In the genomic region with DNA sequence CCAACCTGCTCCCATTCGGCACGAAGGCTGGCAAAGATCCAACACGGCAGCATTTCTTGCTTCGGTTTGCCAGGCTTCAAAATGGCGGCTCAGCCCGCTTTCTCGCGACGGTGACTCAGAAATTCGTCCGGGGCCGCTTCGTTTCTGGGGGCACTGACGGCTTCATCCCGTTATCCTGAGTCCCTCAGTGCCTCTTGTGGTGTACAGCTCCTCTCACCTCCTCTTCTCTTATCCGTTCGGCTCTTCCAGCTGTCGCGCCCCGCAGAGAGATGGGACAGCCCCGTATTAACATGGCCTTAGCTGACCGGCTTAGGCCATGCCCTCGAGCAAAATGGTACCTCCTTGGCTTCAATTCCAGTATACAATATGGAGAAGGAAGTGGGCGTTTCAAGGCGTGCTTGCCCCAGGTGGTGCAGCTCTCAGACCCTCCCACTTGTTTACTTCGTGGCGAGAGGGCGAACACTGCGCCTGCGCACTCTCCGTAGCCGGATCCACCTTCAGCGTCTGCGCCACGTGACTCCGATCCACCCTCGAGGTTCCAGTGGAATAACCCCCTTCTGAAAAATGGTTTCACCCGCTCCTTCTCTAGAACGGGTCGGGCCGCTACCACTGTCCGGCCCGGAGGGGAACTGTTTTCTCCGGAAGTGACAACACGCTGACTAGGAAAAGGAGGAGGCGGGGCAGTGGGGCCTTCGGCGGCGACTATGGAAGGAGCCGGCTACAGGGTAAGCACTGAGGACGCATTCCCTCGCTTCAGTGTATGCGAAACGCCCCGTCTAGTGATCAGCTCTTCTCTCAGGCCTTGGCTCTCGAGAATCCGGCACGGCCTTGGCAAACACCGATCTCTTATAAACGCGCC, we compare ENCODE assay signal across 1 cellular context.
TF ChIP-seq lines count a peak whose summit lies in the region.

Gene AKT1S1 (minus strand): TSS at position 336 of the 859 bp plus-strand sequence. CDS start 4,060 bp downstream, outside the sequence.
Gene TBC1D17 (plus strand): TSS at position 683 of the 859 bp plus-strand sequence. CDS start 22 bp downstream, at position 705.

TF ChIP-seq in GM12878, 131 proteins besides CTCF, POLR2A, EP300 and RAD21 (continues in another document):
- TF ChIP-seq, protein P1, sequence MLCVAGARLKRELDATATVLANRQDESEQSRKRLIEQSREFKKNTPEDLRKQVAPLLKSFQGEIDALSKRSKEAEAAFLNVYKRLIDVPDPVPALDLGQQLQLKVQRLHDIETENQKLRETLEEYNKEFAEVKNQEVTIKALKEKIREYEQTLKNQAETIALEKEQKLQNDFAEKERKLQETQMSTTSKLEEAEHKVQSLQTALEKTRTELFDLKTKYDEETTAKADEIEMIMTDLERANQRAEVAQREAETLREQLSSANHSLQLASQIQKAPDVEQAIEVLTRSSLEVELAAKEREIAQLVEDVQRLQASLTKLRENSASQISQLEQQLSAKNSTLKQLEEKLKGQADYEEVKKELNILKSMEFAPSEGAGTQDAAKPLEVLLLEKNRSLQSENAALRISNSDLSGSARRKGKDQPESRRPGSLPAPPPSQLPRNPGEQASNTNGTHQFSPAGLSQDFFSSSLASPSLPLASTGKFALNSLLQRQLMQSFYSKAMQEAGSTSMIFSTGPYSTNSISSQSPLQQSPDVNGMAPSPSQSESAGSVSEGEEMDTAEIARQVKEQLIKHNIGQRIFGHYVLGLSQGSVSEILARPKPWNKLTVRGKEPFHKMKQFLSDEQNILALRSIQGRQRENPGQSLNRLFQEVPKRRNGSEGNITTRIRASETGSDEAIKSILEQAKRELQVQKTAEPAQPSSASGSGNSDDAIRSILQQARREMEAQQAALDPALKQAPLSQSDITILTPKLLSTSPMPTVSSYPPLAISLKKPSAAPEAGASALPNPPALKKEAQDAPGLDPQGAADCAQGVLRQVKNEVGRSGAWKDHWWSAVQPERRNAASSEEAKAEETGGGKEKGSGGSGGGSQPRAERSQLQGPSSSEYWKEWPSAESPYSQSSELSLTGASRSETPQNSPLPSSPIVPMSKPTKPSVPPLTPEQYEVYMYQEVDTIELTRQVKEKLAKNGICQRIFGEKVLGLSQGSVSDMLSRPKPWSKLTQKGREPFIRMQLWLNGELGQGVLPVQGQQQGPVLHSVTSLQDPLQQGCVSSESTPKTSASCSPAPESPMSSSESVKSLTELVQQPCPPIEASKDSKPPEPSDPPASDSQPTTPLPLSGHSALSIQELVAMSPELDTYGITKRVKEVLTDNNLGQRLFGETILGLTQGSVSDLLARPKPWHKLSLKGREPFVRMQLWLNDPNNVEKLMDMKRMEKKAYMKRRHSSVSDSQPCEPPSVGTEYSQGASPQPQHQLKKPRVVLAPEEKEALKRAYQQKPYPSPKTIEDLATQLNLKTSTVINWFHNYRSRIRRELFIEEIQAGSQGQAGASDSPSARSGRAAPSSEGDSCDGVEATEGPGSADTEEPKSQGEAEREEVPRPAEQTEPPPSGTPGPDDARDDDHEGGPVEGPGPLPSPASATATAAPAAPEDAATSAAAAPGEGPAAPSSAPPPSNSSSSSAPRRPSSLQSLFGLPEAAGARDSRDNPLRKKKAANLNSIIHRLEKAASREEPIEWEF (IDR thresholded peaks at IDR 0.05; ENCODE audit: insufficient replicate concordance, low read depth, low read length), result no peak
- TF ChIP-seq, protein P2, sequence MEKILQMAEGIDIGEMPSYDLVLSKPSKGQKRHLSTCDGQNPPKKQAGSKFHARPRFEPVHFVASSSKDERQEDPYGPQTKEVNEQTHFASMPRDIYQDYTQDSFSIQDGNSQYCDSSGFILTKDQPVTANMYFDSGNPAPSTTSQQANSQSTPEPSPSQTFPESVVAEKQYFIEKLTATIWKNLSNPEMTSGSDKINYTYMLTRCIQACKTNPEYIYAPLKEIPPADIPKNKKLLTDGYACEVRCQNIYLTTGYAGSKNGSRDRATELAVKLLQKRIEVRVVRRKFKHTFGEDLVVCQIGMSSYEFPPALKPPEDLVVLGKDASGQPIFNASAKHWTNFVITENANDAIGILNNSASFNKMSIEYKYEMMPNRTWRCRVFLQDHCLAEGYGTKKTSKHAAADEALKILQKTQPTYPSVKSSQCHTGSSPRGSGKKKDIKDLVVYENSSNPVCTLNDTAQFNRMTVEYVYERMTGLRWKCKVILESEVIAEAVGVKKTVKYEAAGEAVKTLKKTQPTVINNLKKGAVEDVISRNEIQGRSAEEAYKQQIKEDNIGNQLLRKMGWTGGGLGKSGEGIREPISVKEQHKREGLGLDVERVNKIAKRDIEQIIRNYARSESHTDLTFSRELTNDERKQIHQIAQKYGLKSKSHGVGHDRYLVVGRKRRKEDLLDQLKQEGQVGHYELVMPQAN (conservative IDR thresholded peaks at IDR 0.05), result peak; percentile 88
- 0 out of 4 replicates have a peak, but pooled peaks of 1 of the 2 experiments have one; percentile 11 for TF ChIP-seq IKZF2 (IDR thresholded peaks at IDR 0.05)
- no peak for TF ChIP-seq FOXM1 (IDR thresholded peaks at IDR 0.05; ENCODE audit: low read depth, low read length)
- TF ChIP-seq ATF7 (IDR thresholded peaks at IDR 0.05; ENCODE audit: low read depth), result peak; percentile 99
- TF ChIP-seq, protein P3, sequence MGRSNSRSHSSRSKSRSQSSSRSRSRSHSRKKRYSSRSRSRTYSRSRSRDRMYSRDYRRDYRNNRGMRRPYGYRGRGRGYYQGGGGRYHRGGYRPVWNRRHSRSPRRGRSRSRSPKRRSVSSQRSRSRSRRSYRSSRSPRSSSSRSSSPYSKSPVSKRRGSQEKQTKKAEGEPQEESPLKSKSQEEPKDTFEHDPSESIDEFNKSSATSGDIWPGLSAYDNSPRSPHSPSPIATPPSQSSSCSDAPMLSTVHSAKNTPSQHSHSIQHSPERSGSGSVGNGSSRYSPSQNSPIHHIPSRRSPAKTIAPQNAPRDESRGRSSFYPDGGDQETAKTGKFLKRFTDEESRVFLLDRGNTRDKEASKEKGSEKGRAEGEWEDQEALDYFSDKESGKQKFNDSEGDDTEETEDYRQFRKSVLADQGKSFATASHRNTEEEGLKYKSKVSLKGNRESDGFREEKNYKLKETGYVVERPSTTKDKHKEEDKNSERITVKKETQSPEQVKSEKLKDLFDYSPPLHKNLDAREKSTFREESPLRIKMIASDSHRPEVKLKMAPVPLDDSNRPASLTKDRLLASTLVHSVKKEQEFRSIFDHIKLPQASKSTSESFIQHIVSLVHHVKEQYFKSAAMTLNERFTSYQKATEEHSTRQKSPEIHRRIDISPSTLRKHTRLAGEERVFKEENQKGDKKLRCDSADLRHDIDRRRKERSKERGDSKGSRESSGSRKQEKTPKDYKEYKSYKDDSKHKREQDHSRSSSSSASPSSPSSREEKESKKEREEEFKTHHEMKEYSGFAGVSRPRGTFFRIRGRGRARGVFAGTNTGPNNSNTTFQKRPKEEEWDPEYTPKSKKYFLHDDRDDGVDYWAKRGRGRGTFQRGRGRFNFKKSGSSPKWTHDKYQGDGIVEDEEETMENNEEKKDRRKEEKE (IDR thresholded peaks at IDR 0.05), result peak; percentile 91
- peak; percentile 57 for TF ChIP-seq BRCA1 (IDR thresholded peaks at IDR 0.05; ENCODE audit: low read depth, low read length)
- peak; percentile 97 for TF ChIP-seq SMAD1 (IDR thresholded peaks at IDR 0.05; ENCODE audit: low read depth, partially characterized antibody)
- TF ChIP-seq BHLHE40 (IDR thresholded peaks at IDR 0.05; ENCODE audit: borderline replicate concordance in 1 of 2, low read depth in 2 of 2, low read length in 1 of 2), result peak; percentile 98 to 99
- peak; percentile 27; the same call in 1 of the 2 replicates for TF ChIP-seq RB1 (IDR thresholded peaks at IDR 0.05; ENCODE audit: borderline replicate concordance)
- TF ChIP-seq TCF12 (IDR thresholded peaks at IDR 0.05; ENCODE audit: low read depth, low read length), result peak; percentile 74; the same call in 1 of the 2 replicates
- TF ChIP-seq SMC3 (IDR thresholded peaks at IDR 0.05; ENCODE audit: borderline replicate concordance, low read length), result 0 out of 2 replicates have a peak, but pooled peaks have one; percentile 10
- peak; percentile 69; the same call in 1 of the 2 replicates for TF ChIP-seq STAT1 (conservative IDR thresholded peaks at IDR 0.05)
- TF ChIP-seq NR2C1 (IDR thresholded peaks at IDR 0.05), result peak; percentile 84
- no peak; the same call in 1 of the 2 replicates for TF ChIP-seq IRF5 (IDR thresholded peaks at IDR 0.05; ENCODE audit: borderline replicate concordance)
- no peak for TF ChIP-seq BCL11A (IDR thresholded peaks at IDR 0.05; ENCODE audit: low read depth, low read length)
- peak; percentile 78; the same call in 1 of the 2 replicates for TF ChIP-seq BACH1 (IDR thresholded peaks at IDR 0.05; ENCODE audit: borderline replicate concordance)
- TF ChIP-seq IRF4 (IDR thresholded peaks at IDR 0.05; ENCODE audit: low read depth, low read length), result no peak
- TF ChIP-seq SIX5 (IDR thresholded peaks at IDR 0.05; ENCODE audit: low read depth, low read length, severe bottlenecking), result peak; percentile 45
- peak; percentile 8 for TF ChIP-seq MEF2B (IDR thresholded peaks at IDR 0.05; ENCODE audit: partially characterized antibody, poor library complexity, severe bottlenecking)
- no peak for TF ChIP-seq BMI1 (IDR thresholded peaks at IDR 0.05; ENCODE audit: borderline replicate concordance)
- TF ChIP-seq, protein P4, sequence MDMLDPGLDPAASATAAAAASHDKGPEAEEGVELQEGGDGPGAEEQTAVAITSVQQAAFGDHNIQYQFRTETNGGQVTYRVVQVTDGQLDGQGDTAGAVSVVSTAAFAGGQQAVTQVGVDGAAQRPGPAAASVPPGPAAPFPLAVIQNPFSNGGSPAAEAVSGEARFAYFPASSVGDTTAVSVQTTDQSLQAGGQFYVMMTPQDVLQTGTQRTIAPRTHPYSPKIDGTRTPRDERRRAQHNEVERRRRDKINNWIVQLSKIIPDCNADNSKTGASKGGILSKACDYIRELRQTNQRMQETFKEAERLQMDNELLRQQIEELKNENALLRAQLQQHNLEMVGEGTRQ (IDR thresholded peaks at IDR 0.05; ENCODE audit: borderline replicate concordance, low read depth, low read length), result peak; percentile 97
- TF ChIP-seq, protein P5, sequence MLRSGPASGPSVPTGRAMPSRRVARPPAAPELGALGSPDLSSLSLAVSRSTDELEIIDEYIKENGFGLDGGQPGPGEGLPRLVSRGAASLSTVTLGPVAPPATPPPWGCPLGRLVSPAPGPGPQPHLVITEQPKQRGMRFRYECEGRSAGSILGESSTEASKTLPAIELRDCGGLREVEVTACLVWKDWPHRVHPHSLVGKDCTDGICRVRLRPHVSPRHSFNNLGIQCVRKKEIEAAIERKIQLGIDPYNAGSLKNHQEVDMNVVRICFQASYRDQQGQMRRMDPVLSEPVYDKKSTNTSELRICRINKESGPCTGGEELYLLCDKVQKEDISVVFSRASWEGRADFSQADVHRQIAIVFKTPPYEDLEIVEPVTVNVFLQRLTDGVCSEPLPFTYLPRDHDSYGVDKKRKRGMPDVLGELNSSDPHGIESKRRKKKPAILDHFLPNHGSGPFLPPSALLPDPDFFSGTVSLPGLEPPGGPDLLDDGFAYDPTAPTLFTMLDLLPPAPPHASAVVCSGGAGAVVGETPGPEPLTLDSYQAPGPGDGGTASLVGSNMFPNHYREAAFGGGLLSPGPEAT (IDR thresholded peaks at IDR 0.05; ENCODE audit: low read depth), result peak; percentile 55; the same call in 1 of the 2 replicates
- TF ChIP-seq CBFB (IDR thresholded peaks at IDR 0.05; ENCODE audit: low read depth), result 0 out of 2 replicates have a peak, but pooled peaks have one; percentile 36
- peak; percentile 47; the same call in 1 of the 2 replicates for TF ChIP-seq RUNX3 (IDR thresholded peaks at IDR 0.05; ENCODE audit: low read length)
- TF ChIP-seq, protein P6, sequence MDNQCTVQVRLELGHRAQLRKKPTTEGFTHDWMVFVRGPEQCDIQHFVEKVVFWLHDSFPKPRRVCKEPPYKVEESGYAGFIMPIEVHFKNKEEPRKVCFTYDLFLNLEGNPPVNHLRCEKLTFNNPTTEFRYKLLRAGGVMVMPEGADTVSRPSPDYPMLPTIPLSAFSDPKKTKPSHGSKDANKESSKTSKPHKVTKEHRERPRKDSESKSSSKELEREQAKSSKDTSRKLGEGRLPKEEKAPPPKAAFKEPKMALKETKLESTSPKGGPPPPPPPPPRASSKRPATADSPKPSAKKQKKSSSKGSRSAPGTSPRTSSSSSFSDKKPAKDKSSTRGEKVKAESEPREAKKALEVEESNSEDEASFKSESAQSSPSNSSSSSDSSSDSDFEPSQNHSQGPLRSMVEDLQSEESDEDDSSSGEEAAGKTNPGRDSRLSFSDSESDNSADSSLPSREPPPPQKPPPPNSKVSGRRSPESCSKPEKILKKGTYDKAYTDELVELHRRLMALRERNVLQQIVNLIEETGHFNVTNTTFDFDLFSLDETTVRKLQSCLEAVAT (IDR thresholded peaks at IDR 0.05), result peak; percentile 87
- TF ChIP-seq, protein P7, sequence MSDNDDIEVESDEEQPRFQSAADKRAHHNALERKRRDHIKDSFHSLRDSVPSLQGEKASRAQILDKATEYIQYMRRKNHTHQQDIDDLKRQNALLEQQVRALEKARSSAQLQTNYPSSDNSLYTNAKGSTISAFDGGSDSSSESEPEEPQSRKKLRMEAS (IDR thresholded peaks at IDR 0.05; ENCODE audit: low read depth, low read length), result peak; percentile 98
- TF ChIP-seq CHD2 (IDR thresholded peaks at IDR 0.05; ENCODE audit: borderline replicate concordance, low read depth, low read length), result peak; percentile 94
- peak; percentile 94 for TF ChIP-seq ELK1 (IDR thresholded peaks at IDR 0.05; ENCODE audit: low read depth, low read length)
- TF ChIP-seq RAD51 (IDR thresholded peaks at IDR 0.05), result peak; percentile 98
- no peak; the same call in 1 of the 2 replicates for TF ChIP-seq DPF2 (IDR thresholded peaks at IDR 0.05)
- TF ChIP-seq ETV6 (conservative IDR thresholded peaks at IDR 0.05 in 1 of 2, IDR thresholded peaks at IDR 0.05 in 1 of 2; ENCODE audit: borderline replicate concordance in 1 of 2, low read depth in 1 of 2), result no peak
- 0 out of 2 replicates have a peak, but pooled peaks have one; percentile 26 for TF ChIP-seq PAX5 (IDR thresholded peaks at IDR 0.05; ENCODE audit: borderline replicate concordance, low read depth, low read length)
- TF ChIP-seq POLR2AphosphoS5 (IDR thresholded peaks at IDR 0.05; ENCODE audit: low read length), result peak; percentile 84
- no peak for TF ChIP-seq ESRRA (IDR thresholded peaks at IDR 0.05; ENCODE audit: low read length)
- no peak for TF ChIP-seq ZZZ3 (IDR thresholded peaks at IDR 0.05; ENCODE audit: control insufficient read depth, insufficient read length, low read depth)
